ENCODE assay signal across 18 cellular contexts in the genomic region with DNA sequence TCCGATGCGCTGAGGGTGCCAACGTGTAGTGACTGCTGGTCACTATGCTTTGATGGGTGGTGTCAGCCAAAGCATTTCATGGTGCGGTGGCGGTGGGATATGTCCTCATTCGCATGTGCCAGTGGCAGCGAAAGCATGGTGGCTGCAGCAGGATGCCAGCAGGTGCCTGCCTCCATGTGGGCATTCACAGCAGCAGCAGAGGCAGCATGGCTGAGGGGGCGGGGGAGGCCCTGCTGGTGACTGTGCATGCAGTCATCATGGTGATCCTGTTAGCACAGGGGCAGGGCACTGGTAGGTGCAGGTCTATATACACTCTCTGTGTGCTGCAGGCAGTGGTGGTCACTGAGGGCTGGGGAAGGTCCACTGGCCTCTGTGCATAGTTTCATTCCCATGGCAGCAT. TPM values are rescaled to one million over a fixed set of nuclear protein-coding genes. Genes with fewer than 3 reads are reported as not detected.
DNase-seq lines count a peak whose midpoint lies in the region; ATAC-seq and TF ChIP-seq lines count a peak whose summit lies in the region.
"Had no signal": no experiment of that assay in that cellular context is flagged by ENCODE, and none has a peak within 500 bp of the region (broad histone marks: within the 10 kb centered on the region; RNA-seq: fewer than 3 reads in every experiment).

No MANE protein-coding gene starts in this region.

- no peaks in the 10 kb centered on the region for H4K20me1 ChIP-seq in IMR-90 (ENCODE audit: insufficient read depth, low read length)

- H3K18ac ChIP-seq in IMR-90 (ENCODE audit: low read depth, low read length), result no peak overlapping the region

- no peak overlapping the region for H2BK15ac ChIP-seq in IMR-90 (ENCODE audit: low read depth, low read length)

- no peak overlapping the region for H3K4me2 ChIP-seq in IMR-90 (ENCODE audit: low read depth, low read length)

- peak overlapping the region; percentile 64 for H2AFZ ChIP-seq in IMR-90 (replicated peaks; ENCODE audit: low read length, poor library complexity)

- H3K4me3 Mint-ChIP-seq in T-helper 17 cell, result no peak overlapping the region
- H3K4me3 Mint-ChIP-seq: neural crest cell had no signal

- H4K91ac ChIP-seq in IMR-90 (ENCODE audit: insufficient read depth, low read depth, low read length), result no peak overlapping the region

- H3K79me1 ChIP-seq in IMR-90 (ENCODE audit: low read depth in 1 of 2, low read length in 2 of 2), result peaks cover 5 to 7% of the 10 kb centered on the region in 2 experiments; a peak in 3 of 4 replicates

- H3K27ac Mint-ChIP-seq in T-helper 17 cell, result no peak overlapping the region

- TF ChIP-seq RAD21 in IMR-90 (IDR thresholded peaks at IDR 0.05; ENCODE audit: low read length), result no peak

- ATAC-seq in IMR-90 (ENCODE audit: low read depth) (no peak), esophagus mucosa (peak; percentile 87), GM18858 (IDR thresholded peaks at IDR 0.05; ENCODE audit: unreplicated experiment) (no peak), T-helper 17 cell (no peak)
- ATAC-seq: left ventricle myocardium superior had no signal

- no peak overlapping the region for H4K5ac ChIP-seq in IMR-90 (ENCODE audit: low read depth, low read length)

- H3K27ac ChIP-seq in IMR-90 (ENCODE audit: insufficient read depth, low read length), result no peak overlapping the region
- H3K27ac ChIP-seq: C4-2B, heart right ventricle, prostate gland, suprapubic skin had no signal

- BruUV-seq in IMR-90 (replicated peaks; lab: Mats Ljungman, UMichigan), result no TSS peak

- intact Hi-C loops in IMR-90 (cut with micrococcal nuclease), result no loop called here

- no peak for TF ChIP-seq POLR2A in IMR-90 (IDR thresholded peaks at IDR 0.05; ENCODE audit: low read depth, low read length)

- no peak overlapping the region for H2AK9ac ChIP-seq in IMR-90 (replicated peaks; ENCODE audit: low read depth, low read length, poor library complexity)

- H2BK120ac ChIP-seq in IMR-90 (ENCODE audit: low read depth, low read length), result no peak overlapping the region

- H2BK20ac ChIP-seq in IMR-90 (ENCODE audit: low read depth, low read length), result no peak overlapping the region

- TF ChIP-seq CTCF in IMR-90 (conservative IDR thresholded peaks at IDR 0.05; ENCODE audit: low read depth, low read length), result no peak

- no peak overlapping the region for H4K8ac ChIP-seq in IMR-90 (ENCODE audit: low read depth in 2 of 2, low read length in 2 of 2)

- WGBS in IMR-90 (ENCODE audit: extremely low coverage in 2 of 2, insufficient read length in 1 of 2), 2 experiments, result 92% methylated on average over 8 of the region's 8 CpGs; no CpG with 5 or more reads in 1 of the 2 experiments

- dilution Hi-C loops in IMR-90 (cut with HindIII; ENCODE audit: low sequenced_read_pairs, unreplicated experiment), result loop anchor here (25.0 kb wide), 1 partner anchor 324 kb away; no protein-coding TSS in a partner anchor

- in situ Hi-C loops in IMR-90 (cut with MboI; ENCODE audit: low sequenced_read_pairs), result no loop called here

- H2AK5ac ChIP-seq in IMR-90 (ENCODE audit: low read depth, low read length), result no peak overlapping the region

- H3K9me3 ChIP-seq in IMR-90 (ENCODE audit: control insufficient read depth, insufficient read depth, low read length), result no peaks in the 10 kb centered on the region
- no peaks in the 10 kb centered on the region for H3K9me3 ChIP-seq in T-helper 17 cell (ENCODE audit: control insufficient read depth, low read length, poor library complexity, severe bottlenecking)
- H3K9me3 ChIP-seq: prostate gland, suprapubic skin had no signal

- POLR2A ChIA-PET in IMR-90 (lab: Charles Lee; ENCODE audit: unreplicated experiment), result no interaction called here

- H3K4ac ChIP-seq in IMR-90 (ENCODE audit: low read depth, low read length), result no peak overlapping the region

- H2BK5ac ChIP-seq in IMR-90 (ENCODE audit: low read depth, low read length, poor library complexity, severe bottlenecking), result no peak overlapping the region

- peaks cover 17% of the 10 kb centered on the region for H3K4me1 Mint-ChIP-seq in T-helper 17 cell

- no peak overlapping the region for H3K14ac ChIP-seq in IMR-90 (replicated peaks; ENCODE audit: low read depth, low read length)

- CTCF ChIA-PET in IMR-90 (lab: Yijun Ruan, JAX), result interaction anchor here (0.9 kb wide), 1 partner anchor 9 kb away, joined by 3 read pairs; no protein-coding TSS in a partner anchor

- H3K36me3 Mint-ChIP-seq in T-helper 17 cell (ENCODE audit: low read depth), result peaks cover 4% of the 10 kb centered on the region

- no peak overlapping the region for H3K23ac ChIP-seq in IMR-90 (ENCODE audit: low read depth, low read length)

- no peaks in the 10 kb centered on the region for H3K27me3 ChIP-seq in IMR-90 (ENCODE audit: control insufficient read depth, insufficient read depth, low read length)
- H3K27me3 ChIP-seq: heart right ventricle, suprapubic skin had no signal

- H3K4me3 ChIP-seq in IMR-90 (ENCODE audit: insufficient read depth, low read depth, low read length), result no peak overlapping the region
- H3K4me3 ChIP-seq: heart right ventricle, prostate gland, suprapubic skin had no signal

- H3K27me3 Mint-ChIP-seq in T-helper 17 cell, result no peaks in the 10 kb centered on the region

- no peak overlapping the region for H3K9ac ChIP-seq in IMR-90 (ENCODE audit: low read depth, low read length)

- no peaks in the 10 kb centered on the region for H3K4me1 ChIP-seq in IMR-90 (ENCODE audit: control insufficient read depth, insufficient read depth, low read length)
- H3K4me1 ChIP-seq: heart right ventricle, prostate gland, suprapubic skin had no signal

- no peak overlapping the region for H3K56ac ChIP-seq in IMR-90 (ENCODE audit: extremely low read depth, insufficient read depth, low read length)

- peaks cover 9% of the 10 kb centered on the region; the same call in 1 of the 2 replicates for H3K9me1 ChIP-seq in IMR-90 (ENCODE audit: insufficient read depth, low read length)

- no peaks in the 10 kb centered on the region; the same call in 1 of the 2 replicates for H3K36me3 ChIP-seq in IMR-90 (ENCODE audit: control insufficient read depth, insufficient read depth, low read length)
- H3K36me3 ChIP-seq: prostate gland had no signal

- DNase-seq in activated effector memory CD4-positive, alpha-beta T cell treated with anti-CD3 and anti-CD28 coated beads, Interleukin-2, amount 50 U/mL, for 16 hours, result peak; percentile 63
- DNase-seq in activated effector memory CD4-positive, alpha-beta T cell treated with Interleukin-2 at 50 U/mL for 16 hours, result no peak
- no peak for DNase-seq in IMR-90
- DNase-seq in stimulated activated CD4-positive, alpha-beta T cell treated with anti-CD3 and anti-CD28 coated beads, Interleukin-4, amount 100 ng/mL, for 4 hours, result peak; percentile 4 to 25
- DNase-seq in NCI-H128 (lab: John Stamatoyannopoulos, UW; ENCODE audit: unreplicated experiment), result no peak
- no peak for DNase-seq in T-helper 17 cell
- DNase-seq: amygdala, caudate nucleus, heart right ventricle, left ventricle myocardium superior, MV-4-11, NCI-H1694 treated with DMSO at 0.1 percent for 48 hours had no signal

TF ChIP-seq in IMR-90, 13 proteins besides CTCF, POLR2A, EP300 and RAD21:
- no peak for TF ChIP-seq MAFK (IDR thresholded peaks at IDR 0.05; ENCODE audit: low read depth, low read length)
- TF ChIP-seq CEBPB (IDR thresholded peaks at IDR 0.05; ENCODE audit: low read depth, low read length), result no peak
- TF ChIP-seq MAZ (IDR thresholded peaks at IDR 0.05; ENCODE audit: borderline replicate concordance, low read depth, low read length), result no peak
- no peak for TF ChIP-seq MXI1 (IDR thresholded peaks at IDR 0.05; ENCODE audit: borderline replicate concordance, low read depth, low read length)
- TF ChIP-seq BHLHE40 (IDR thresholded peaks at IDR 0.05; ENCODE audit: low read depth, low read length), result no peak
- TF ChIP-seq, protein P1, sequence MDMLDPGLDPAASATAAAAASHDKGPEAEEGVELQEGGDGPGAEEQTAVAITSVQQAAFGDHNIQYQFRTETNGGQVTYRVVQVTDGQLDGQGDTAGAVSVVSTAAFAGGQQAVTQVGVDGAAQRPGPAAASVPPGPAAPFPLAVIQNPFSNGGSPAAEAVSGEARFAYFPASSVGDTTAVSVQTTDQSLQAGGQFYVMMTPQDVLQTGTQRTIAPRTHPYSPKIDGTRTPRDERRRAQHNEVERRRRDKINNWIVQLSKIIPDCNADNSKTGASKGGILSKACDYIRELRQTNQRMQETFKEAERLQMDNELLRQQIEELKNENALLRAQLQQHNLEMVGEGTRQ (IDR thresholded peaks at IDR 0.05; ENCODE audit: low read depth, low read length), result no peak
- TF ChIP-seq RFX5 (IDR thresholded peaks at IDR 0.05; ENCODE audit: low read depth, low read length), result no peak
- TF ChIP-seq FOS (IDR thresholded peaks at IDR 0.05; ENCODE audit: low read depth, low read length), result no peak
- no peak for TF ChIP-seq NFE2L2 (IDR thresholded peaks at IDR 0.05; ENCODE audit: low read depth, low read length)
- TF ChIP-seq SMC3 (IDR thresholded peaks at IDR 0.05; ENCODE audit: low read depth, low read length), result no peak
- TF ChIP-seq, protein P2, sequence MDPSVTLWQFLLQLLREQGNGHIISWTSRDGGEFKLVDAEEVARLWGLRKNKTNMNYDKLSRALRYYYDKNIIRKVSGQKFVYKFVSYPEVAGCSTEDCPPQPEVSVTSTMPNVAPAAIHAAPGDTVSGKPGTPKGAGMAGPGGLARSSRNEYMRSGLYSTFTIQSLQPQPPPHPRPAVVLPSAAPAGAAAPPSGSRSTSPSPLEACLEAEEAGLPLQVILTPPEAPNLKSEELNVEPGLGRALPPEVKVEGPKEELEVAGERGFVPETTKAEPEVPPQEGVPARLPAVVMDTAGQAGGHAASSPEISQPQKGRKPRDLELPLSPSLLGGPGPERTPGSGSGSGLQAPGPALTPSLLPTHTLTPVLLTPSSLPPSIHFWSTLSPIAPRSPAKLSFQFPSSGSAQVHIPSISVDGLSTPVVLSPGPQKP (IDR thresholded peaks at IDR 0.05; ENCODE audit: borderline replicate concordance, low read depth, low read length), result no peak
- no peak for TF ChIP-seq RCOR1 (IDR thresholded peaks at IDR 0.05; ENCODE audit: insufficient replicate concordance, low read length)
- no peak for TF ChIP-seq CHD1 (IDR thresholded peaks at IDR 0.05; ENCODE audit: low read depth, low read length)

RNA-seq across cellular contexts. Expression of gene FIG4, which starts 22.0 kb away (rescaled TPM):
- total RNA-seq in IMR-90 (2012; rRNA removed) (15.4 and 19.7 TPM in 2 replicates), esophagus mucosa (8.8 TPM), T-helper 17 cell (1 to 10 TPM; 7.5 to 7.7 TPM)
- polyA plus RNA-seq in IMR-90 (2012; rRNA removed), result 11.3 and 12.1 TPM in 2 replicates
- 3.4 and 4.7 TPM in 2 replicates for polyA plus RNA-seq in IMR-90 (2012; cell fraction: cytosol; rRNA removed)
- polyA plus RNA-seq in IMR-90 (2012; cell fraction: nucleus; rRNA removed; ENCODE audit: low replicate concordance), result 2.2 and 13.6 TPM in 2 replicates

RNA-seq across cellular contexts. Expression of gene AK9, which starts 22.1 kb away (rescaled TPM):
- total RNA-seq in IMR-90 (2012; rRNA removed), result 1.8 and 2.2 TPM in 2 replicates
- 1.2 and 1.7 TPM in 2 replicates for polyA plus RNA-seq in IMR-90 (2012; rRNA removed)
- polyA plus RNA-seq in IMR-90 (2012; cell fraction: cytosol; rRNA removed), result 0.22 and 0.39 TPM in 2 replicates
- 0.24 and 2.4 TPM in 2 replicates for polyA plus RNA-seq in IMR-90 (2012; cell fraction: nucleus; rRNA removed; ENCODE audit: low replicate concordance)
- total RNA-seq in esophagus mucosa, result 2.1 TPM
- total RNA-seq in T-helper 17 cell, result 1 to 10 TPM; 5.3 TPM

Comparison
In these comparisons a context has a peak if more than half of its experiments do, and no peak if none do; other contexts are left out.
1. DNase-seq: peak in activated effector memory CD4-positive, alpha-beta T cell treated with anti-CD3 and anti-CD28 coated beads, Interleukin-2, amount 50 U/mL, for 16 hours (single experiment) and stimulated activated CD4-positive, alpha-beta T cell treated with anti-CD3 and anti-CD28 coated beads, Interleukin-4, amount 100 ng/mL, for 4 hours (2 of 2); none in activated effector memory CD4-positive, alpha-beta T cell treated with Interleukin-2 at 50 U/mL for 16 hours (single experiment), IMR-90 (single experiment), NCI-H128 (single experiment) and T-helper 17 cell (0 of 3).